Comparison of ENCODE assay signal across 12 cellular contexts in the genomic region with DNA sequence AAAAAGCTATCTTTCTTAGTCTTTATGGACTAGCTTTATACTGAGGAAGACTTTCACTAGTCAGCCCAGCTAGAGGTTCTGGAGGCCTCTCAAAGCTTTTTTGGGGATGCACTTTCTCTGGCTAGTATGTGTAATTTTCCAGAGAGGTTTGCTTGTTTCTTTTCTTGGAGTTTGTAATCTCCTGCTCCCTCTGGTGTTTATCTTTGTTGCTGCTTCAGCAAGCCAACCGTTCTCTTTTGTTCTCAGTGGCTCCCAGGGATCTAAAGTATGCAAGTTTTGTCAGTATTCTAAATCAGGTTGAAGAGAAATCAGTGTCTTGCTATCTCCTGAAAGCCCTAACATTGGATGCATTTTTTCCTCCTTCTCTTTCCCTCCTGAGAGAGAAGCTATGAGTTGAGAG.
DNase-seq lines count a peak whose midpoint lies in the region; ATAC-seq, FAIRE-seq and TF ChIP-seq lines count a peak whose summit lies in the region.
"Had no signal": no experiment of that assay in that cellular context is flagged by ENCODE, and none has a peak within 500 bp of the region (broad histone marks: within the 10 kb centered on the region; RNA-seq: fewer than 3 reads in every experiment).

No MANE protein-coding gene starts in this region.

- no peaks in the 10 kb centered on the region for H3K36me3 Mint-ChIP-seq in nephron (ENCODE audit: low read depth)
- no peaks in the 10 kb centered on the region for H3K36me3 Mint-ChIP-seq in activated naive CD8-positive, alpha-beta T cell treated with anti-CD3 and anti-CD28 coated beads for 36 hours
- H3K36me3 Mint-ChIP-seq: activated naive CD4-positive, alpha-beta T cell treated with anti-CD3 and anti-CD28 coated beads, Interleukin-2, amount 50 U/mL, for 24 hours had no signal

- no peaks in the 10 kb centered on the region for H3K9me1 ChIP-seq in K562 (ENCODE audit: control insufficient read depth, insufficient read depth, low read length)

- H2AFZ ChIP-seq in K562 (ENCODE audit: low read depth, low read length), result no peak overlapping the region

- H3K4me2 ChIP-seq in K562 (ENCODE audit: insufficient read depth, low read length), result no peak overlapping the region

- H3K79me2 ChIP-seq in K562 (ENCODE audit: control insufficient read depth, insufficient read depth, low read length), result no peaks in the 10 kb centered on the region

- no peaks in the 10 kb centered on the region for H3K27me3 ChIP-seq in K562 (ENCODE audit: control insufficient read depth in 2 of 2, insufficient read depth in 2 of 2, low read length in 2 of 2)

- in situ Hi-C loops in K562 (cut with MboI), result no loop called here

- CTCF ChIA-PET in K562 (lab: Yijun Ruan, JAX; ENCODE audit: low intra/inter-chr PET ratio), result interaction anchor here (0.6 kb wide), 1 partner anchor 219 kb away, joined by 3 read pairs; no protein-coding TSS in a partner anchor

- no peak overlapping the region for H3K27ac ChIP-seq in K562 (ENCODE audit: extremely low read depth, low read depth, low read length)

- intact Hi-C loops in K562 (cut with micrococcal nuclease) (loop anchor here (5.0 kb wide), 3 partner anchors 166 to 281 kb away; no protein-coding TSS in a partner anchor), left colon (cut with DNase I, micrococcal nuclease) (no loop called here)

- POLR2A ChIA-PET in K562 (lab: Yijun Ruan, JAX), result no interaction called here

- TF ChIP-seq CTCF in K562 (IDR thresholded peaks at IDR 0.05 in 2 of 3, conservative IDR thresholded peaks at IDR 0.05 in 1 of 3; ENCODE audit: insufficient read depth in 2 of 3, low read depth in 1 of 3, low read length in 3 of 3), result peak in 2 of 3 experiments; percentile 22 to 40; a peak in 3 of 6 replicates
- TF ChIP-seq CTCF in nephron (IDR thresholded peaks at IDR 0.05; ENCODE audit: unreplicated experiment in 3 of 3), result peak; percentile 25 to 44 (median 37)

- no peaks in the 10 kb centered on the region for H3K36me3 ChIP-seq in K562 (ENCODE audit: control insufficient read depth, insufficient read depth, low read length)

- 0% methylated on average over 1 of the region's 1 CpG for WGBS in K562 (ENCODE audit: insufficient coverage, low coverage, missing lambda C conversion rate)

- DNase-seq in DMS53 (lab: John Stamatoyannopoulos, UW) (peak; percentile 18), Kasumi-1 (lab: John Stamatoyannopoulos, UW) (peak; percentile 66 to 84), K562 (ENCODE audit: extremely low read depth in 1 of 4, low spot score in 3 of 4) (peak in 1 of 4 experiments; percentile 27), left colon (no peak), ecto neural progenitor cell (ENCODE audit: low spot score) (no peak)
- DNase-seq in activated naive CD8-positive, alpha-beta T cell treated with anti-CD3 and anti-CD28 coated beads for 36 hours, result no peak
- DNase-seq: midbrain, NCI-H226 had no signal

- ATAC-seq in K562 (no peak), left colon (no peak), HG03460 (IDR thresholded peaks at IDR 0.05; ENCODE audit: unreplicated experiment) (no peak)

- no peak for TF ChIP-seq EP300 in K562 (IDR thresholded peaks at IDR 0.05; ENCODE audit: low read length)

- no peak overlapping the region for H3K9ac ChIP-seq in K562 (ENCODE audit: insufficient read depth in 1 of 2, low read depth in 2 of 2, low read length in 2 of 2)

- H3K4me1 ChIP-seq in K562 (replicated peaks in 1 of 2; ENCODE audit: control insufficient read depth in 2 of 2, insufficient read depth in 2 of 2, low read length in 2 of 2), result no peaks in the 10 kb centered on the region

- peak; percentile 38 to 42; a peak in 2 of 4 replicates for TF ChIP-seq RAD21 in K562 (CRISPR knock-in tag; conservative IDR thresholded peaks at IDR 0.05 in 1 of 2, IDR thresholded peaks at IDR 0.05 in 1 of 2)

- BruUV-seq in K562 (replicated peaks; lab: Mats Ljungman, UMichigan), result no TSS peak

- no peaks in the 10 kb centered on the region for H4K20me1 ChIP-seq in K562 (replicated peaks; ENCODE audit: control insufficient read depth, insufficient read depth, low read length)

- H3K27ac Mint-ChIP-seq in nephron, result no peak overlapping the region
- no peak overlapping the region for H3K27ac Mint-ChIP-seq in activated naive CD8-positive, alpha-beta T cell treated with anti-CD3 and anti-CD28 coated beads for 36 hours
- H3K27ac Mint-ChIP-seq: activated naive CD4-positive, alpha-beta T cell treated with anti-CD3 and anti-CD28 coated beads, Interleukin-2, amount 50 U/mL, for 24 hours; stimulated activated naive CD8-positive, alpha-beta T cell treated with anti-CD3 and anti-CD28 coated beads, Interleukin-15, Interleukin-2, amounts not matched to agents 100 ng/mL and 50 ng/mL, for 24 hours had no signal

- TF ChIP-seq POLR2A in K562 (conservative IDR thresholded peaks at IDR 0.05), result no peak

- no peak for FAIRE-seq in K562 (lab: Jason Lieb, UNC)

- H3K9me3 Mint-ChIP-seq in nephron, result peaks cover 16% of the 10 kb centered on the region
- peaks cover 10% of the 10 kb centered on the region for H3K9me3 Mint-ChIP-seq in activated naive CD8-positive, alpha-beta T cell treated with anti-CD3 and anti-CD28 coated beads for 36 hours
- H3K9me3 Mint-ChIP-seq: stimulated activated naive CD8-positive, alpha-beta T cell treated with anti-CD3 and anti-CD28 coated beads, Interleukin-15, Interleukin-2, amounts not matched to agents 100 ng/mL and 50 ng/mL, for 24 hours had no signal

- no peaks in the 10 kb centered on the region for H3K4me1 Mint-ChIP-seq in nephron
- no peaks in the 10 kb centered on the region for H3K4me1 Mint-ChIP-seq in activated naive CD8-positive, alpha-beta T cell treated with anti-CD3 and anti-CD28 coated beads for 36 hours
- H3K4me1 Mint-ChIP-seq: activated naive CD4-positive, alpha-beta T cell treated with anti-CD3 and anti-CD28 coated beads, Interleukin-2, amount 50 U/mL, for 24 hours had no signal

- no peak overlapping the region for H3K4me3 Mint-ChIP-seq in nephron
- no peak overlapping the region for H3K4me3 Mint-ChIP-seq in activated naive CD8-positive, alpha-beta T cell treated with anti-CD3 and anti-CD28 coated beads for 36 hours
- H3K4me3 Mint-ChIP-seq: activated naive CD4-positive, alpha-beta T cell treated with anti-CD3 and anti-CD28 coated beads, Interleukin-2, amount 50 U/mL, for 24 hours; stimulated activated naive CD8-positive, alpha-beta T cell treated with anti-CD3 and anti-CD28 coated beads, Interleukin-15, Interleukin-2, amounts not matched to agents 100 ng/mL and 50 ng/mL, for 24 hours had no signal

- H3K9me3 ChIP-seq in K562 (replicated peaks; ENCODE audit: control insufficient read depth, insufficient read depth, low read depth, low read length), result no peaks in the 10 kb centered on the region

- no peak overlapping the region for H3K4me3 ChIP-seq in K562

- H3K27me3 Mint-ChIP-seq in nephron (ENCODE audit: low read depth), result no peaks in the 10 kb centered on the region
- no peaks in the 10 kb centered on the region for H3K27me3 Mint-ChIP-seq in activated naive CD8-positive, alpha-beta T cell treated with anti-CD3 and anti-CD28 coated beads for 36 hours
- H3K27me3 Mint-ChIP-seq: activated naive CD4-positive, alpha-beta T cell treated with anti-CD3 and anti-CD28 coated beads, Interleukin-2, amount 50 U/mL, for 24 hours; stimulated activated naive CD8-positive, alpha-beta T cell treated with anti-CD3 and anti-CD28 coated beads, Interleukin-15, Interleukin-2, amounts not matched to agents 100 ng/mL and 50 ng/mL, for 24 hours had no signal

TF ChIP-seq in K562, 482 proteins besides CTCF, POLR2A, EP300 and RAD21:
- TF ChIP-seq NR0B1 (IDR thresholded peaks at IDR 0.05; ENCODE audit: partially characterized antibody) (no peak), SMC3 (conservative IDR thresholded peaks at IDR 0.05; ENCODE audit: insufficient read depth, low read depth, low read length) (0 out of 2 replicates have a peak, but pooled peaks have one; percentile 4)

Comparison
In these comparisons a context has a peak if more than half of its experiments do, and no peak if none do; other contexts are left out.
1. DNase-seq: peak in DMS53 (single experiment) and Kasumi-1 (2 of 2); none in left colon (0 of 2), ecto neural progenitor cell (single experiment) and activated naive CD8-positive, alpha-beta T cell treated with anti-CD3 and anti-CD28 coated beads for 36 hours (single experiment).